In the genomic region with DNA sequence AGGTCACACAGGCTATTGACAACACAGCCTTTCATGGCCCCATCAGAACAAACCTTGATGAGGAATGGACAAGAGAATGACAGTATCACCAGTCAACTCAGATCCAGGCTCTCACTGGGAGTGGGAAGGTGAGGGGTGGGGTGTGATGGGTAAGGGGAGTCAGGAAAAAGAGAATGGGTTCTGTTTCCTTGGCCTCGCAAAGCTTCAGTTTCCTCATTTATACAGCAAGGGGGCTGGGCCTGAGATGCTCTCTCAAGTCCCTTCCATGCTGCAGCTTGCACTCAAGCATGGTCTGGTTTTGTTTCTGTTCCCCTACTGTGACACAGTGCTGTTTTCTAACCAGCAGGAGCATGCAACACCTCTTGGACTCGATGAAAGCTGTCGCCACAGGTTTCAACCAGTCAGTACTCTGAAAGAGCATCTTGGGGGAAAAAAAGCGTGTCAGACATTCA, we compare ENCODE assay signal across 1 cellular context.
TF ChIP-seq lines count a peak whose summit lies in the region.

No MANE protein-coding gene starts in this region.

TF ChIP-seq in GM23338, 12 proteins besides CTCF, POLR2A, EP300 and RAD21 (continued from another document):
- TF ChIP-seq, protein P1, sequence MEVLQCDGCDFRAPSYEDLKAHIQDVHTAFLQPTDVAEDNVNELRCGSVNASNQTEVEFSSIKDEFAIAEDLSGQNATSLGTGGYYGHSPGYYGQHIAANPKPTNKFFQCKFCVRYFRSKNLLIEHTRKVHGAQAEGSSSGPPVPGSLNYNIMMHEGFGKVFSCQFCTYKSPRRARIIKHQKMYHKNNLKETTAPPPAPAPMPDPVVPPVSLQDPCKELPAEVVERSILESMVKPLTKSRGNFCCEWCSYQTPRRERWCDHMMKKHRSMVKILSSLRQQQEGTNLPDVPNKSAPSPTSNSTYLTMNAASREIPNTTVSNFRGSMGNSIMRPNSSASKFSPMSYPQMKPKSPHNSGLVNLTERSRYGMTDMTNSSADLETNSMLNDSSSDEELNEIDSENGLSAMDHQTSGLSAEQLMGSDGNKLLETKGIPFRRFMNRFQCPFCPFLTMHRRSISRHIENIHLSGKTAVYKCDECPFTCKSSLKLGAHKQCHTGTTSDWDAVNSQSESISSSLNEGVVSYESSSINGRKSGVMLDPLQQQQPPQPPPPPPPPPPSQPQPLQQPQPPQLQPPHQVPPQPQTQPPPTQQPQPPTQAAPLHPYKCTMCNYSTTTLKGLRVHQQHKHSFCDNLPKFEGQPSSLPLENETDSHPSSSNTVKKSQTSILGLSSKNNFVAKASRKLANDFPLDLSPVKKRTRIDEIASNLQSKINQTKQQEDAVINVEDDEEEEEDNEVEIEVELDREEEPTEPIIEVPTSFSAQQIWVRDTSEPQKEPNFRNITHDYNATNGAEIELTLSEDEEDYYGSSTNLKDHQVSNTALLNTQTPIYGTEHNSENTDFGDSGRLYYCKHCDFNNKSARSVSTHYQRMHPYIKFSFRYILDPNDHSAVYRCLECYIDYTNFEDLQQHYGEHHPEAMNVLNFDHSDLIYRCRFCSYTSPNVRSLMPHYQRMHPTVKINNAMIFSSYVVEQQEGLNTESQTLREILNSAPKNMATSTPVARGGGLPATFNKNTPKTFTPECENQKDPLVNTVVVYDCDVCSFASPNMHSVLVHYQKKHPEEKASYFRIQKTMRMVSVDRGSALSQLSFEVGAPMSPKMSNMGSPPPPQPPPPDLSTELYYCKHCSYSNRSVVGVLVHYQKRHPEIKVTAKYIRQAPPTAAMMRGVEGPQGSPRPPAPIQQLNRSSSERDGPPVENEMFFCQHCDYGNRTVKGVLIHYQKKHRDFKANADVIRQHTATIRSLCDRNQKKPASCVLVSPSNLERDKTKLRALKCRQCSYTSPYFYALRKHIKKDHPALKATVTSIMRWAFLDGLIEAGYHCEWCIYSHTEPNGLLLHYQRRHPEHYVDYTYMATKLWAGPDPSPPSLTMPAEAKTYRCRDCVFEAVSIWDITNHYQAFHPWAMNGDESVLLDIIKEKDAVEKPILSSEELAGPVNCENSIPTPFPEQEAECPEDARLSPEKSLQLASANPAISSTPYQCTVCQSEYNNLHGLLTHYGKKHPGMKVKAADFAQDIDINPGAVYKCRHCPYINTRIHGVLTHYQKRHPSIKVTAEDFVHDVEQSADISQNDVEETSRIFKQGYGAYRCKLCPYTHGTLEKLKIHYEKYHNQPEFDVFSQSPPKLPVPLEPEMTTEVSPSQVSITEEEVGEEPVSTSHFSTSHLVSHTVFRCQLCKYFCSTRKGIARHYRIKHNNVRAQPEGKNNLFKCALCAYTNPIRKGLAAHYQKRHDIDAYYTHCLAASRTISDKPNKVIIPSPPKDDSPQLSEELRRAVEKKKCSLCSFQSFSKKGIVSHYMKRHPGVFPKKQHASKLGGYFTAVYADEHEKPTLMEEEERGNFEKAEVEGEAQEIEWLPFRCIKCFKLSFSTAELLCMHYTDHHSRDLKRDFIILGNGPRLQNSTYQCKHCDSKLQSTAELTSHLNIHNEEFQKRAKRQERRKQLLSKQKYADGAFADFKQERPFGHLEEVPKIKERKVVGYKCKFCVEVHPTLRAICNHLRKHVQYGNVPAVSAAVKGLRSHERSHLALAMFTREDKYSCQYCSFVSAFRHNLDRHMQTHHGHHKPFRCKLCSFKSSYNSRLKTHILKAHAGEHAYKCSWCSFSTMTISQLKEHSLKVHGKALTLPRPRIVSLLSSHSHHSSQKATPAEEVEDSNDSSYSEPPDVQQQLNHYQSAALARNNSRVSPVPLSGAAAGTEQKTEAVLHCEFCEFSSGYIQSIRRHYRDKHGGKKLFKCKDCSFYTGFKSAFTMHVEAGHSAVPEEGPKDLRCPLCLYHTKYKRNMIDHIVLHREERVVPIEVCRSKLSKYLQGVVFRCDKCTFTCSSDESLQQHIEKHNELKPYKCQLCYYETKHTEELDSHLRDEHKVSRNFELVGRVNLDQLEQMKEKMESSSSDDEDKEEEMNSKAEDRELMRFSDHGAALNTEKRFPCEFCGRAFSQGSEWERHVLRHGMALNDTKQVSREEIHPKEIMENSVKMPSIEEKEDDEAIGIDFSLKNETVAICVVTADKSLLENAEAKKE (CRISPR knock-in tag; IDR thresholded peaks at IDR 0.05): no peak
- no peak for TF ChIP-seq NANOG (IDR thresholded peaks at IDR 0.05; ENCODE audit: borderline replicate concordance)
- no peak for TF ChIP-seq CREB1 (CRISPR knock-in tag; IDR thresholded peaks at IDR 0.05; ENCODE audit: low read depth)
- TF ChIP-seq ETS1 (IDR thresholded peaks at IDR 0.05): no peak
- TF ChIP-seq POLR2AphosphoS5 (IDR thresholded peaks at IDR 0.05; ENCODE audit: low read depth): no peak
- TF ChIP-seq EZH2phosphoT487 (IDR thresholded peaks at IDR 0.05; ENCODE audit: unreplicated experiment): no peak
